ENCODE assay signal across 23 cellular contexts in the genomic region with DNA sequence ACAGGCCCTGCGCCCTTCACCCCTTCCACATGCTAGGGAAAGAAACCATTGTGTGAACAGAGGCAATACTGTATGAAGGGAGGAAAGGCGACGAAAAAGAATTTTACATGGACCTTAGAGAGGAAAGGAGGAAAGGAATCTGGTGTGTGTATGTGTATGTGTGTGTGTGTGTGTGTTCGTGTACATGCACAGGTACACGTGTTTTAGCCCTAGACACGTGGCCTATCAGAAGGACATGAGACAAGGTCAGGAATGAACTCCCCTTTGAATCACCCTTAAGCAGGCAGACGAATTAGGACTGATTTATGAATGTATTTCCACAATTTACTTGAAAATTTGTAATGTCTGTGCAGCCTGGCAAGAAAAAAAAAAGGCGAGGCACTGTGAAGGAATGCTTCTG.
DNase-seq lines count a peak whose midpoint lies in the region; ATAC-seq, FAIRE-seq and TF ChIP-seq lines count a peak whose summit lies in the region.
"Had no signal": no experiment of that assay in that cellular context is flagged by ENCODE, and none has a peak within 500 bp of the region (broad histone marks: within the 10 kb centered on the region; RNA-seq: fewer than 3 reads in every experiment).

No MANE protein-coding gene starts in this region.

- ATAC-seq in GM19351 (IDR thresholded peaks at IDR 0.05; ENCODE audit: unreplicated experiment) = no peak
- ATAC-seq: A549; CD8-positive, alpha-beta T cell had no signal

- H4K91ac ChIP-seq in neuronal stem cell (ENCODE audit: low read depth, low read length, poor library complexity) = no peak overlapping the region

- H3K14ac ChIP-seq in neuronal stem cell (ENCODE audit: low read length) = no peak overlapping the region

- no peak overlapping the region for H2AFZ ChIP-seq in neuronal stem cell (ENCODE audit: low read length)

- no peaks in the 10 kb centered on the region for H3K9me3 ChIP-seq in neuronal stem cell (replicated peaks in 1 of 2; ENCODE audit: control insufficient read depth in 2 of 2, insufficient read depth in 1 of 2, low read depth in 1 of 2, low read length in 2 of 2)
- H3K9me3 ChIP-seq: A549, Caco-2 had no signal

- H2AK5ac ChIP-seq in neuronal stem cell (ENCODE audit: low read depth, low read length) = no peak overlapping the region

- H3K9ac ChIP-seq in neuronal stem cell (ENCODE audit: low read depth, low read length, poor library complexity) = no peak overlapping the region
- H3K9ac ChIP-seq: BLaER1 treated with 17β-estradiol and CSF1 and Interleukin-3, amounts not matched to agents 10 nM and 100 nM had no signal

- peak overlapping the region; percentile 80 for H3K27ac Mint-ChIP-seq in mesothelial cell of epicardium
- H3K27ac Mint-ChIP-seq: B cell; CD4-positive, alpha-beta T cell; CD8-positive, alpha-beta T cell had no signal

- no peaks in the 10 kb centered on the region for H3K36me3 ChIP-seq in neuronal stem cell (replicated peaks in 1 of 2; ENCODE audit: control insufficient read depth in 2 of 2, insufficient read depth in 2 of 2, low read length in 2 of 2)
- H3K36me3 ChIP-seq: BLaER1 treated with 17β-estradiol and CSF1 and Interleukin-3, amounts not matched to agents 10 nM and 100 nM had no signal

- H3K36me3 Mint-ChIP-seq in mesothelial cell of epicardium = no peaks in the 10 kb centered on the region
- H3K36me3 Mint-ChIP-seq: CD8-positive, alpha-beta T cell had no signal

- TF ChIP-seq CTCF in D721Med (IDR thresholded peaks at IDR 0.05; ENCODE audit: insufficient read depth, missing control alignments) = no peak
- no peak for TF ChIP-seq CTCF in mesothelial cell of epicardium (IDR thresholded peaks at IDR 0.05; ENCODE audit: unreplicated experiment)

- no peak overlapping the region for H3K4me3 Mint-ChIP-seq in mesothelial cell of epicardium
- H3K4me3 Mint-ChIP-seq: B cell; CD4-positive, alpha-beta T cell; CD8-positive, alpha-beta T cell had no signal

- no peak overlapping the region for H3K4me3 ChIP-seq in neuronal stem cell (ENCODE audit: low read length in 2 of 2)
- H3K4me3 ChIP-seq: A549; BLaER1 treated with 17β-estradiol and CSF1 and Interleukin-3, amounts not matched to agents 10 nM and 100 nM had no signal

- H3K4me1 ChIP-seq in neuronal stem cell (ENCODE audit: control insufficient read depth in 2 of 2, insufficient read depth in 1 of 2, low read depth in 1 of 2, low read length in 2 of 2) = no peaks in the 10 kb centered on the region
- H3K4me1 ChIP-seq: A549, Caco-2 had no signal

- no peak overlapping the region for H3K23ac ChIP-seq in neuronal stem cell (ENCODE audit: low read depth, low read length, poor library complexity)

- no peak overlapping the region for H2BK15ac ChIP-seq in neuronal stem cell (ENCODE audit: low read length)

- H4K8ac ChIP-seq in neuronal stem cell (ENCODE audit: low read depth, low read length) = no peak overlapping the region

- peaks cover 0 to under 1% (median 0%) of the 10 kb centered on the region in 3 experiments for H3K27me3 ChIP-seq in neuronal stem cell (ENCODE audit: control insufficient read depth in 3 of 3, insufficient read depth in 3 of 3, low read depth in 1 of 3, low read length in 3 of 3)
- H3K27me3 ChIP-seq: BLaER1 treated with 17β-estradiol and CSF1 and Interleukin-3, amounts not matched to agents 10 nM and 100 nM had no signal

- peak; percentile 74 for DNase-seq in NCI-H146 treated with DMSO at 0.1 percent for 48 hours (lab: John Stamatoyannopoulos, UW; ENCODE audit: unreplicated experiment)
- DNase-seq in NCI-H146 (lab: John Stamatoyannopoulos, UW) = no peak
- DNase-seq in D721Med (ENCODE audit: insufficient read length, low spot score) = no peak
- no peak for DNase-seq in mesothelial cell of epicardium (ENCODE audit: low spot score in 2 of 2, unreplicated experiment in 2 of 2)
- DNase-seq in neuronal stem cell (ENCODE audit: low spot score) = no peak
- no peak for DNase-seq in cerebellum (ENCODE audit: low spot score)
- DNase-seq: AML-193; Caco-2; Calu3; CD4-positive, alpha-beta T cell; CD8-positive, alpha-beta T cell; DMS 273 treated with DMSO at 0.1 percent for 48 hours; DMS79 treated with DMSO at 0.1 percent for 48 hours; GF-D8 had no signal

- H2BK120ac ChIP-seq in neuronal stem cell (ENCODE audit: low read depth, low read length) = no peak overlapping the region

- H2BK12ac ChIP-seq in neuronal stem cell (ENCODE audit: low read length) = no peak overlapping the region

- H3K27me3 Mint-ChIP-seq in mesothelial cell of epicardium (ENCODE audit: low read depth) = peaks cover 2% of the 10 kb centered on the region
- H3K27me3 Mint-ChIP-seq: B cell had no signal

- peaks cover 10% of the 10 kb centered on the region for H3K9me3 Mint-ChIP-seq in mesothelial cell of epicardium
- H3K9me3 Mint-ChIP-seq: CD4-positive, alpha-beta T cell; CD8-positive, alpha-beta T cell had no signal

- peaks cover 14% of the 10 kb centered on the region for H3K4me1 Mint-ChIP-seq in mesothelial cell of epicardium
- H3K4me1 Mint-ChIP-seq: B cell had no signal

- no peak overlapping the region for H2BK5ac ChIP-seq in neuronal stem cell (ENCODE audit: low read length)

- no CpG with 5 or more reads among the region's 8 CpGs for WGBS in neuronal stem cell (ENCODE audit: extremely low coverage in 2 of 2, insufficient read length in 2 of 2, insufficient replicate concordance in 1 of 2), 2 donors

- peak; percentile 81 for FAIRE-seq in D721Med (lab: Jason Lieb, UNC)
- FAIRE-seq: A549, G401.6, GM12891, GM19239 had no signal

- H3K4ac ChIP-seq in neuronal stem cell (ENCODE audit: low read length) = no peak overlapping the region

- no peak overlapping the region for H3K27ac ChIP-seq in neuronal stem cell (replicated peaks; ENCODE audit: low read length)
- H3K27ac ChIP-seq: 22Rv1; A549; BLaER1 treated with 17β-estradiol and CSF1 and Interleukin-3, amounts not matched to agents 10 nM and 100 nM; C4-2B had no signal

- H3K79me1 ChIP-seq in neuronal stem cell (ENCODE audit: low read depth, low read length) = no peaks in the 10 kb centered on the region

- peak overlapping the region; percentile 80 for H3K18ac ChIP-seq in neuronal stem cell (ENCODE audit: low read length)

- H3K4me2 ChIP-seq in neuronal stem cell (ENCODE audit: insufficient read depth, low read length, poor library complexity, severe bottlenecking) = no peak overlapping the region
- H3K4me2 ChIP-seq: A549; BLaER1 treated with 17β-estradiol and CSF1 and Interleukin-3, amounts not matched to agents 10 nM and 100 nM had no signal
